In the genomic region with DNA sequence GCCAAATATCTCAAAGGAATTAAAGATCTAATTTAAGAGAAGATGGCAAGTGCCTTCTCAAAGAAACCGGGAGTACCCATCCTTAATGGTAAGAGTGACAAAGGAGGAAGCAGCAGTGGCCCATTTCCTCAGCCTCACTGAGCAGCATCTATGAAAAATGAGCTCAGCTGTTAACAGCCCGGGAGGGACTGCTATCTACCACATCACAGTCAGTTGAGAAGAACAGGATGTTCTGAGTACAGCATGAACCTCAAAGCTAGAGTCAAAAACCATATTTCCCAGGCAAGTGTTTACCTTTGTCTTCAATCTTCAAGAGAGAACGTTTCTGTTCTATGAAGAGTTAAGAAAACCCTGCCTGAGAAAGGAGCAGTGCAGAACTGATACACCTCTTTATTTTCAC, we compare ENCODE assay signal across 8 cellular contexts.
DNase-seq lines count a peak whose midpoint lies in the region; ATAC-seq and TF ChIP-seq lines count a peak whose summit lies in the region.

No MANE protein-coding gene starts in this region.

- no peak for TF ChIP-seq CTCF in right atrium auricular region (IDR thresholded peaks at IDR 0.05)

- intact Hi-C loops in activated T-helper 1 cell treated with anti-CD3 and anti-CD28 coated beads, Interleukin-12 subunit alpha, Interleukin-12 subunit beta, Interleukin-2, Interleukin-4 antibody, amounts not matched to agents 30 ng/mL and 10 ng/mL and 1 ng/mL, durations not matched to agents 14 hours and 24 hours and 36 hours (cut with micrococcal nuclease): loop anchor here (1.0 to 5.0 kb wide), 2 partner anchors 155 to 1817 kb away; no protein-coding TSS in a partner anchor

- peaks cover 69% of the 10 kb centered on the region for H3K4me1 Mint-ChIP-seq in activated T-helper 1 cell treated with anti-CD3 and anti-CD28 coated beads, Interleukin-12 subunit alpha, Interleukin-12 subunit beta, Interleukin-2, Interleukin-4 antibody, amounts not matched to agents 30 ng/mL and 10 ng/mL and 1 ng/mL, durations not matched to agents 14 hours and 24 hours and 36 hours (ENCODE audit: low read depth)

- peak overlapping the region; percentile 76 for H3K27ac Mint-ChIP-seq in activated T-helper 1 cell treated with anti-CD3 and anti-CD28 coated beads, Interleukin-12 subunit alpha, Interleukin-12 subunit beta, Interleukin-2, Interleukin-4 antibody, amounts not matched to agents 30 ng/mL and 10 ng/mL and 1 ng/mL, durations not matched to agents 14 hours and 24 hours and 36 hours

- H3K4me1 ChIP-seq in right atrium auricular region (peaks cover 0 to 39% of the 10 kb centered on the region in 2 donors), HAP-1 (peaks cover 7% of the 10 kb centered on the region)

- no peak overlapping the region for H3K4me3 ChIP-seq in right atrium auricular region
- H3K4me3 ChIP-seq in HAP-1: no peak overlapping the region

- H3K4me3 Mint-ChIP-seq in activated T-helper 1 cell treated with anti-CD3 and anti-CD28 coated beads, Interleukin-12 subunit alpha, Interleukin-12 subunit beta, Interleukin-2, Interleukin-4 antibody, amounts not matched to agents 30 ng/mL and 10 ng/mL and 1 ng/mL, durations not matched to agents 14 hours and 24 hours and 36 hours: peak overlapping the region; percentile 58

- H3K36me3 ChIP-seq in right atrium auricular region (no peaks in the 10 kb centered on the region), HAP-1 (replicated peaks) (no peaks in the 10 kb centered on the region)

- H3K9me3 ChIP-seq in right atrium auricular region (no peaks in the 10 kb centered on the region), HAP-1 (no peaks in the 10 kb centered on the region)

- ATAC-seq in HG03439 (IDR thresholded peaks at IDR 0.05; ENCODE audit: unreplicated experiment): peak; percentile 45

- H3K36me3 Mint-ChIP-seq in activated T-helper 1 cell treated with anti-CD3 and anti-CD28 coated beads, Interleukin-12 subunit alpha, Interleukin-12 subunit beta, Interleukin-2, Interleukin-4 antibody, amounts not matched to agents 30 ng/mL and 10 ng/mL and 1 ng/mL, durations not matched to agents 14 hours and 24 hours and 36 hours (ENCODE audit: low read depth): peaks cover 15% of the 10 kb centered on the region

- peak overlapping the region; percentile 65 to 68 for H3K27ac ChIP-seq in right atrium auricular region

- in situ Hi-C loops in HAP-1 (cut with MboI; ENCODE audit: low sequenced_read_pairs): no loop called here

- DNase-seq in activated T-cell treated with anti-CD3 and anti-CD28 coated beads for 24 hours (ENCODE audit: low read depth): peak; percentile 16
- DNase-seq in activated T-cell treated with anti-CD3 and anti-CD28 coated beads, Interleukin-2, amount 50 U/mL, for 48 hours: no peak
- DNase-seq in activated T-helper 1 cell treated with anti-CD3 and anti-CD28 coated beads, Interleukin-12 subunit alpha, Interleukin-12 subunit beta, Interleukin-2, Interleukin-4 antibody, amounts not matched to agents 30 ng/mL and 10 ng/mL and 1 ng/mL, durations not matched to agents 14 hours and 24 hours and 36 hours (ENCODE audit: low spot score): peak; percentile 55
- no peak for DNase-seq in right atrium auricular region (ENCODE audit: low spot score)
- DNase-seq in stimulated activated naive CD4-positive, alpha-beta T cell (lab: John Stamatoyannopoulos, UW): peak; percentile 30 to 91 (median 73)
- DNase-seq in HAP-1 (ENCODE audit: low spot score in 2 of 2): no peak
- no peak for DNase-seq in NCI-H1694 (lab: John Stamatoyannopoulos, UW)

- peaks cover 5% of the 10 kb centered on the region for H3K9me3 Mint-ChIP-seq in activated T-helper 1 cell treated with anti-CD3 and anti-CD28 coated beads, Interleukin-12 subunit alpha, Interleukin-12 subunit beta, Interleukin-2, Interleukin-4 antibody, amounts not matched to agents 30 ng/mL and 10 ng/mL and 1 ng/mL, durations not matched to agents 14 hours and 24 hours and 36 hours

- no peaks in the 10 kb centered on the region for H3K27me3 Mint-ChIP-seq in activated T-helper 1 cell treated with anti-CD3 and anti-CD28 coated beads, Interleukin-12 subunit alpha, Interleukin-12 subunit beta, Interleukin-2, Interleukin-4 antibody, amounts not matched to agents 30 ng/mL and 10 ng/mL and 1 ng/mL, durations not matched to agents 14 hours and 24 hours and 36 hours (ENCODE audit: insufficient read depth)

- H3K27me3 ChIP-seq in right atrium auricular region (no peaks in the 10 kb centered on the region), HAP-1 (ENCODE audit: low read depth) (no peaks in the 10 kb centered on the region)

Comparison
In these comparisons a context has a peak if more than half of its experiments do, and no peak if none do; other contexts are left out.
1. DNase-seq: peak in activated T-cell treated with anti-CD3 and anti-CD28 coated beads for 24 hours (single experiment), activated T-helper 1 cell treated with anti-CD3 and anti-CD28 coated beads, Interleukin-12 subunit alpha, Interleukin-12 subunit beta, Interleukin-2, Interleukin-4 antibody, amounts not matched to agents 30 ng/mL and 10 ng/mL and 1 ng/mL, durations not matched to agents 14 hours and 24 hours and 36 hours (single experiment) and stimulated activated naive CD4-positive, alpha-beta T cell (6 of 6); none in activated T-cell treated with anti-CD3 and anti-CD28 coated beads, Interleukin-2, amount 50 U/mL, for 48 hours (0 of 2), right atrium auricular region (single experiment), HAP-1 (0 of 2) and NCI-H1694 (single experiment).